ENCODE assay signal across 14 cellular contexts in genomic region chr22:40605676-40606250, GRCh38. TPM values are rescaled to one million over a fixed set of nuclear protein-coding genes. Genes with fewer than 3 reads are reported as not detected.
DNase-seq lines count a peak whose midpoint lies in the region; ATAC-seq and TF ChIP-seq lines count a peak whose summit lies in the region.
"Had no signal": no experiment of that assay in that cellular context is flagged by ENCODE, and none has a peak within 500 bp of the region (broad histone marks: within the 10 kb centered on the region; RNA-seq: fewer than 3 reads in every experiment).

No MANE protein-coding gene starts in this region.

- H3K9me3 ChIP-seq in adrenal gland (replicated peaks in 1 of 3) (no peaks in the 10 kb centered on the region), thyroid gland (no peaks in the 10 kb centered on the region)

- intact Hi-C loops in adrenal gland (cut with DNase I) (no loop called here), thyroid gland (cut with DNase I) (no loop called here)

- H3K4me3 ChIP-seq in adrenal gland (no peak overlapping the region), thyroid gland (replicated peaks in 1 of 3) (no peak overlapping the region)

- TF ChIP-seq CTCF in adrenal gland (IDR thresholded peaks at IDR 0.05) (no peak), thyroid gland (IDR thresholded peaks at IDR 0.05) (no peak)

- no peaks in the 10 kb centered on the region for H3K27me3 Mint-ChIP-seq in activated naive CD8-positive, alpha-beta T cell
- H3K27me3 Mint-ChIP-seq in activated naive CD8-positive, alpha-beta T cell treated with anti-CD3 and anti-CD28 coated beads, Interleukin-2, amount 50 U/mL, for 24 hours, result no peaks in the 10 kb centered on the region
- H3K27me3 Mint-ChIP-seq in activated naive CD4-positive, alpha-beta T cell treated with anti-CD3 and anti-CD28 coated beads, Interleukin-2, amount 10 ng/mL, durations not matched to agents 7 days and 5 days, result no peaks in the 10 kb centered on the region

- DNase-seq in activated naive CD8-positive, alpha-beta T cell treated with anti-CD3 and anti-CD28 coated beads, Interleukin-2, amount 50 U/mL, for 24 hours, result no peak
- no peak for DNase-seq in adrenal gland
- peak; percentile 52 for DNase-seq in iris pigment epithelial cell (ENCODE audit: low read depth)
- DNase-seq in thyroid gland, result no peak
- no peak for DNase-seq in nucleus accumbens (lab: John Stamatoyannopoulos, UW)
- DNase-seq in activated naive CD4-positive, alpha-beta T cell treated with anti-CD3 and anti-CD28 coated beads, Interleukin-2, amount 10 ng/mL, durations not matched to agents 7 days and 5 days, result no peak
- DNase-seq: activated CD8-positive, alpha-beta T cell treated with anti-CD3 and anti-CD28 coated beads, Interleukin-2, amount 10 ng/mL, durations not matched to agents 7 days and 5 days; activated naive CD4-positive, alpha-beta T cell; mesendoderm; NCI-H1436; NCI-H524 treated with DMSO at 0.1 percent for 48 hours had no signal

- H3K4me3 Mint-ChIP-seq in activated naive CD8-positive, alpha-beta T cell, result no peak overlapping the region
- no peak overlapping the region for H3K4me3 Mint-ChIP-seq in activated naive CD8-positive, alpha-beta T cell treated with anti-CD3 and anti-CD28 coated beads, Interleukin-2, amount 50 U/mL, for 24 hours
- no peak overlapping the region for H3K4me3 Mint-ChIP-seq in activated naive CD4-positive, alpha-beta T cell treated with anti-CD3 and anti-CD28 coated beads, Interleukin-2, amount 10 ng/mL, durations not matched to agents 7 days and 5 days
- H3K4me3 Mint-ChIP-seq: activated CD8-positive, alpha-beta T cell treated with anti-CD3 and anti-CD28 coated beads, Interleukin-2, amount 10 ng/mL, durations not matched to agents 7 days and 5 days had no signal

- TF ChIP-seq POLR2A in adrenal gland (IDR thresholded peaks at IDR 0.05) (no peak), thyroid gland (IDR thresholded peaks at IDR 0.05) (no peak)

- 12 to 40% (median 23%) methylated on average over 1 of the region's 1 CpG for WGBS in adrenal gland, 4 donors
- 14 to 21% methylated on average over 1 of the region's 1 CpG for WGBS in thyroid gland, 2 donors

- no peaks in the 10 kb centered on the region for H3K9me3 Mint-ChIP-seq in activated naive CD8-positive, alpha-beta T cell (ENCODE audit: low read depth)
- no peaks in the 10 kb centered on the region for H3K9me3 Mint-ChIP-seq in activated naive CD8-positive, alpha-beta T cell treated with anti-CD3 and anti-CD28 coated beads, Interleukin-2, amount 50 U/mL, for 24 hours
- H3K9me3 Mint-ChIP-seq in activated naive CD4-positive, alpha-beta T cell treated with anti-CD3 and anti-CD28 coated beads, Interleukin-2, amount 10 ng/mL, durations not matched to agents 7 days and 5 days, result no peaks in the 10 kb centered on the region

- peak overlapping the region in 4 of 5 donors; percentile 4 to 54 (median 32) for H3K27ac ChIP-seq in adrenal gland
- H3K27ac ChIP-seq in thyroid gland, result peak overlapping the region; percentile 78 to 83 (median 79)

- H3K4me1 ChIP-seq in adrenal gland (replicated peaks in 1 of 2) (peaks cover 49 to 77% of the 10 kb centered on the region in 2 donors), thyroid gland (peaks cover 66 to 69% of the 10 kb centered on the region in 2 donors)

- H3K27me3 ChIP-seq in adrenal gland, result no peaks in the 10 kb centered on the region
- no peaks in the 10 kb centered on the region for H3K27me3 ChIP-seq in thyroid gland

- ATAC-seq in activated naive CD8-positive, alpha-beta T cell treated with anti-CD3 and anti-CD28 coated beads, Interleukin-2, amount 50 U/mL, for 24 hours, result no peak
- ATAC-seq in HG03571 (IDR thresholded peaks at IDR 0.05; ENCODE audit: unreplicated experiment), result no peak
- ATAC-seq: activated CD8-positive, alpha-beta T cell treated with anti-CD3 and anti-CD28 coated beads, Interleukin-2, amount 10 ng/mL, durations not matched to agents 7 days and 5 days; HepG2 had no signal

- no peaks in the 10 kb centered on the region for H3K36me3 Mint-ChIP-seq in activated naive CD8-positive, alpha-beta T cell
- H3K36me3 Mint-ChIP-seq in activated naive CD8-positive, alpha-beta T cell treated with anti-CD3 and anti-CD28 coated beads, Interleukin-2, amount 50 U/mL, for 24 hours (ENCODE audit: low read depth), result peaks cover 3% of the 10 kb centered on the region
- no peaks in the 10 kb centered on the region for H3K36me3 Mint-ChIP-seq in activated naive CD4-positive, alpha-beta T cell treated with anti-CD3 and anti-CD28 coated beads, Interleukin-2, amount 10 ng/mL, durations not matched to agents 7 days and 5 days

- CTCF ChIA-PET in activated naive CD4-positive, alpha-beta T cell treated with anti-CD3 and anti-CD28 coated beads, Interleukin-2, amount 10 ng/mL, durations not matched to agents 7 days and 5 days (lab: Charles Lee), result no interaction called here

- peaks cover 62% of the 10 kb centered on the region for H3K4me1 Mint-ChIP-seq in activated naive CD8-positive, alpha-beta T cell (ENCODE audit: low read depth)
- peaks cover 52% of the 10 kb centered on the region for H3K4me1 Mint-ChIP-seq in activated naive CD8-positive, alpha-beta T cell treated with anti-CD3 and anti-CD28 coated beads, Interleukin-2, amount 50 U/mL, for 24 hours
- H3K4me1 Mint-ChIP-seq in activated naive CD4-positive, alpha-beta T cell treated with anti-CD3 and anti-CD28 coated beads, Interleukin-2, amount 10 ng/mL, durations not matched to agents 7 days and 5 days, result peaks cover 10% of the 10 kb centered on the region

- no peaks in the 10 kb centered on the region for H3K36me3 ChIP-seq in adrenal gland (replicated peaks in 1 of 2)
- no peaks in the 10 kb centered on the region for H3K36me3 ChIP-seq in thyroid gland

- peak overlapping the region; percentile 46 for H3K27ac Mint-ChIP-seq in activated naive CD8-positive, alpha-beta T cell
- H3K27ac Mint-ChIP-seq in activated naive CD8-positive, alpha-beta T cell treated with anti-CD3 and anti-CD28 coated beads, Interleukin-2, amount 50 U/mL, for 24 hours, result no peak overlapping the region
- H3K27ac Mint-ChIP-seq in activated naive CD4-positive, alpha-beta T cell treated with anti-CD3 and anti-CD28 coated beads, Interleukin-2, amount 10 ng/mL, durations not matched to agents 7 days and 5 days, result no peak overlapping the region
- H3K27ac Mint-ChIP-seq: activated CD8-positive, alpha-beta T cell treated with anti-CD3 and anti-CD28 coated beads, Interleukin-2, amount 10 ng/mL, durations not matched to agents 7 days and 5 days had no signal

RNA-seq across cellular contexts. Expression of gene MRTFA, which starts 30.8 kb away (rescaled TPM):
- 100 to 1,000 TPM in 2 of 8 donors, 10 to 100 TPM in 6; 33.9 to 141 (median 47.8) TPM for total RNA-seq in adrenal gland
- polyA plus RNA-seq in adrenal gland, result 10 to 100 TPM; 12.3 to 49.8 (median 22.7) TPM
- 100 to 1,000 TPM in 3 of 4 donors, 10 to 100 TPM in 1; 81.4 to 210 (median 122) TPM for total RNA-seq in thyroid gland
